Comparison of ENCODE assay signal across 9 cellular contexts in genomic region chr1:32998009-32998555, GRCh38. TPM values are rescaled to one million over a fixed set of nuclear protein-coding genes. Genes with fewer than 3 reads are reported as not detected.
DNase-seq lines count a peak whose midpoint lies in the region; ATAC-seq and TF ChIP-seq lines count a peak whose summit lies in the region.
"Had no signal": no experiment of that assay in that cellular context is flagged by ENCODE, and none has a peak within 500 bp of the region (broad histone marks: within the 10 kb centered on the region; RNA-seq: fewer than 3 reads in every experiment).

No MANE protein-coding gene starts in this region.

- H3K4me3 Mint-ChIP-seq in CD8-positive, alpha-beta T cell, result no peak overlapping the region
- H3K4me3 Mint-ChIP-seq in chondrocyte (ENCODE audit: unreplicated experiment), result no peak overlapping the region

- no peaks in the 10 kb centered on the region for H3K36me3 Mint-ChIP-seq in CD8-positive, alpha-beta T cell
- no peaks in the 10 kb centered on the region for H3K36me3 Mint-ChIP-seq in chondrocyte (ENCODE audit: low read depth)

- POLR2A ChIA-PET in CD8-positive, alpha-beta T cell (lab: Charles Lee), result interaction anchor here (0.6 kb wide), 1 partner anchor 49 kb away, joined by 3 read pairs; no protein-coding TSS in a partner anchor

- no peaks in the 10 kb centered on the region for H3K9me3 Mint-ChIP-seq in CD8-positive, alpha-beta T cell
- H3K9me3 Mint-ChIP-seq in chondrocyte (ENCODE audit: low read depth), result no peaks in the 10 kb centered on the region

- no peaks in the 10 kb centered on the region for H3K9me3 ChIP-seq in CD8-positive, alpha-beta T cell (ENCODE audit: low read length)

- H3K4me3 ChIP-seq in CD8-positive, alpha-beta T cell (ENCODE audit: low read depth, low read length), result no peak overlapping the region

- no peak for ATAC-seq in CD8-positive, alpha-beta T cell
- ATAC-seq in GM19023 (IDR thresholded peaks at IDR 0.05; ENCODE audit: unreplicated experiment), result no peak

- H3K27ac Mint-ChIP-seq in CD8-positive, alpha-beta T cell, result peak overlapping the region; percentile 50
- peak overlapping the region; percentile 17 for H3K27ac Mint-ChIP-seq in chondrocyte (ENCODE audit: unreplicated experiment)

- no peaks in the 10 kb centered on the region for H3K27me3 Mint-ChIP-seq in CD8-positive, alpha-beta T cell (ENCODE audit: low read depth)
- H3K27me3 Mint-ChIP-seq in chondrocyte (ENCODE audit: low read depth), result no peaks in the 10 kb centered on the region

- intact Hi-C loops in CD8-positive, alpha-beta T cell (cut with DNase I, micrococcal nuclease), result no loop called here

- TF ChIP-seq CTCF in CD8-positive, alpha-beta T cell (IDR thresholded peaks at IDR 0.05), result no peak
- TF ChIP-seq CTCF in chondrocyte (IDR thresholded peaks at IDR 0.05), result no peak

- H3K36me3 ChIP-seq in CD8-positive, alpha-beta T cell (ENCODE audit: insufficient read depth, low read length), result no peaks in the 10 kb centered on the region

- DNase-seq in CD8-positive, alpha-beta T cell, result no peak
- DNase-seq in LHCN-M2 (ENCODE audit: low read depth), result peak; percentile 23
- no peak for DNase-seq in chondrocyte (ENCODE audit: low spot score)
- DNase-seq in myocyte (ENCODE audit: low read depth), result peak; percentile 31
- DNase-seq in amygdala (lab: John Stamatoyannopoulos, UW), result no peak
- DNase-seq in HuH-7 (ENCODE audit: low spot score), result no peak
- no peak for DNase-seq in activated CD4-positive, alpha-beta T cell treated with anti-CD3 and anti-CD28 coated beads, Interleukin-2, amount 50 U/mL, for 4 hours
- DNase-seq: NK-92 treated with Interleukin-12 subunit alpha and Interleukin-12 subunit beta, amount 100 ng/mL, for 24 hours had no signal

- CTCF ChIA-PET in CD8-positive, alpha-beta T cell (lab: Charles Lee), result interaction anchor here (0.8 to 1.6 kb wide), 3 partner anchors 9 to 56 kb away, joined by 3 to 6 read pairs (median 5); no protein-coding TSS in a partner anchor

- no peak overlapping the region for H3K27ac ChIP-seq in CD8-positive, alpha-beta T cell (ENCODE audit: low read depth, low read length)

- no peaks in the 10 kb centered on the region for H3K4me1 ChIP-seq in CD8-positive, alpha-beta T cell (ENCODE audit: insufficient read depth, low read length)

- peaks cover 17% of the 10 kb centered on the region for H3K4me1 Mint-ChIP-seq in CD8-positive, alpha-beta T cell (ENCODE audit: low read depth)
- H3K4me1 Mint-ChIP-seq in chondrocyte (ENCODE audit: low read depth), result peaks cover 21% of the 10 kb centered on the region

- H3K27me3 ChIP-seq in CD8-positive, alpha-beta T cell (ENCODE audit: insufficient read depth, low read length), result no peaks in the 10 kb centered on the region

RNA-seq across cellular contexts. Expression of gene RNF19B, which starts 33.5 kb away (rescaled TPM):
- 10 to 100 TPM; 43.9 to 44.6 TPM for total RNA-seq in CD8-positive, alpha-beta T cell
- total RNA-seq in LHCN-M2 (2014; rRNA removed) (12.9 and 13.7 TPM in 2 replicates), chondrocyte (15.5 to 17.6 TPM (median 17.4 TPM) in 3 replicates), myocyte (14.9 and 23.4 TPM in 2 replicates)
- 8.5 TPM for polyA plus RNA-seq in LHCN-M2 (2012)
- polyA plus RNA-seq in myocyte (2012), result 17.8 TPM

RNA-seq across cellular contexts. Expression of gene AK2, which starts 38.6 kb away (rescaled TPM):
- total RNA-seq in CD8-positive, alpha-beta T cell, result 10 to 100 TPM; 24.3 to 24.9 TPM
- total RNA-seq in LHCN-M2 (2014; rRNA removed) (182 and 189 TPM in 2 replicates), chondrocyte (86.1 to 98.9 TPM (median 94.9 TPM) in 3 replicates), myocyte (127 and 166 TPM in 2 replicates)
- 160 TPM for polyA plus RNA-seq in LHCN-M2 (2012)
- 179 TPM for polyA plus RNA-seq in myocyte (2012)

Comparison
In these comparisons a context has a peak if more than half of its experiments do, and no peak if none do; other contexts are left out.
1. DNase-seq: peak in LHCN-M2 (single experiment) and myocyte (single experiment); none in CD8-positive, alpha-beta T cell (0 of 7), chondrocyte (single experiment), amygdala (0 of 56), HuH-7 (single experiment) and activated CD4-positive, alpha-beta T cell treated with anti-CD3 and anti-CD28 coated beads, Interleukin-2, amount 50 U/mL, for 4 hours (0 of 2).